Comparison of ENCODE assay signal across 8 cellular contexts in genomic region chr17:29389994-29390855, GRCh38. TPM values are rescaled to one million over a fixed set of nuclear protein-coding genes. Genes with fewer than 3 reads are reported as not detected.
DNase-seq lines count a peak whose midpoint lies in the region; ATAC-seq and TF ChIP-seq lines count a peak whose summit lies in the region.

TSS of gene TAOK1 (plus strand) at chr17:29390363. CDS start at chr17:29451549, 61,186 bp downstream.

- H3K9me3 ChIP-seq in upper lobe of left lung: no peaks in the 10 kb centered on the region

- ATAC-seq in HG02885 (IDR thresholded peaks at IDR 0.05; ENCODE audit: poor library complexity, unreplicated experiment) (peak; percentile 88), left cardiac atrium (peak; percentile 99), upper lobe of left lung (ENCODE audit: low FRiP score in 2 of 2) (peak; percentile 99)

- TF ChIP-seq POLR2A in upper lobe of left lung (IDR thresholded peaks at IDR 0.05): peak; percentile 77 to 98 (median 96)

- peaks cover 25 to 38% (median 29%) of the 10 kb centered on the region in 4 donors for H3K4me1 ChIP-seq in upper lobe of left lung

- no peaks in the 10 kb centered on the region for H3K27me3 ChIP-seq in upper lobe of left lung

- DNase-seq in GM13976 (ENCODE audit: low spot score): peak; percentile 98
- DNase-seq in NCI-H187 treated with DMSO at 0.1 percent for 48 hours (lab: John Stamatoyannopoulos, UW): peak; percentile 92
- peak; percentile 92 to 98 (median 95) for DNase-seq in T-helper 2 cell
- DNase-seq in amygdala (lab: John Stamatoyannopoulos, UW): peak; percentile 65 to 99 (median 96)
- peak; percentile 99 for DNase-seq in left cardiac atrium
- peak; percentile 100 for DNase-seq in posterior vena cava (ENCODE audit: low spot score)
- peak; percentile 99 to 100 for DNase-seq in upper lobe of left lung

- intact Hi-C loops in left cardiac atrium (cut with DNase I) (no loop called here), posterior vena cava (cut with DNase I) (no loop called here)

- no peak for TF ChIP-seq EP300 in upper lobe of left lung (IDR thresholded peaks at IDR 0.05)

- H3K36me3 ChIP-seq in upper lobe of left lung: no peaks in the 10 kb centered on the region

- peak within 1 kb of the TSS; percentile 80 to 99 (median 96) for H3K4me3 ChIP-seq in upper lobe of left lung

- peak within 1 kb of the TSS; percentile 97 to 100 (median 99) for H3K27ac ChIP-seq in upper lobe of left lung

- in situ Hi-C loops in GM13976 (cut with MboI; ENCODE audit: low sequenced_read_pairs, unreplicated experiment): loop anchor here (25.0 kb wide), 1 partner anchor 397 kb away; no protein-coding TSS in a partner anchor

- WGBS in upper lobe of left lung, 2 donors: 0 to 1% methylated on average over 25 to 46 of the region's 88 CpGs

- TF ChIP-seq CTCF in GM13976 (IDR thresholded peaks at IDR 0.05; ENCODE audit: borderline replicate concordance, control extremely low read depth, extremely low read depth, insufficient read depth, missing control alignments): no peak
- peak in 3 of 6 experiments; percentile 5 to 29 (median 6) for TF ChIP-seq CTCF in upper lobe of left lung (IDR thresholded peaks at IDR 0.05)

RNA-seq across cellular contexts. Expression of gene TAOK1, which starts in this region (rescaled TPM):
- total RNA-seq in left cardiac atrium: 10 to 100 TPM; 47.2 to 59.1 TPM
- total RNA-seq in posterior vena cava: 10 to 100 TPM; 70.8 to 78.1 TPM
- 100 to 1,000 TPM in 1 of 6 donors, 10 to 100 TPM in 5; 43.0 to 100 (median 59.3) TPM for total RNA-seq in upper lobe of left lung

Comparison
In these comparisons a context has a peak if more than half of its experiments do, and no peak if none do; other contexts are left out.
1. Peak in every context shown above with its lines: DNase-seq, ATAC-seq, H3K4me3 ChIP-seq and H3K27ac ChIP-seq.